8 cellular contexts compared by ENCODE assay signal in genomic region chr12:48977290-48978281, GRCh38. TPM values are rescaled to one million over a fixed set of nuclear protein-coding genes. Genes with fewer than 3 reads are reported as not detected.
A peak's percentile ranks its signal among the peaks of the same experiment; 100 is the strongest.
DNase-seq lines count a peak whose midpoint lies in the region; ATAC-seq and TF ChIP-seq lines count a peak whose summit lies in the region.

No MANE protein-coding gene starts in this region.

- peak overlapping the region; percentile 89 for H3K4me3 ChIP-seq in CD8-positive, alpha-beta memory T cell (ENCODE audit: low read length)
- no peak overlapping the region for H3K4me3 ChIP-seq in fibroblast of mammary gland (ENCODE audit: control insufficient read depth, low read depth, low read length)

- TF ChIP-seq CTCF in fibroblast of mammary gland (conservative IDR thresholded peaks at IDR 0.05; ENCODE audit: control insufficient read depth, insufficient read depth, low read depth, low read length): peak; percentile 40

- peak overlapping the region; percentile 63 to 73 (median 71) for H3K4me3 Mint-ChIP-seq in CD8-positive, alpha-beta memory T cell

- intact Hi-C loops in sciatic nerve (cut with DNase I): no loop called here

- peak overlapping the region in 7 of 8 donors; percentile 36 to 93 (median 87) for H3K27ac Mint-ChIP-seq in CD8-positive, alpha-beta memory T cell

- POLR2A ChIA-PET in CD8-positive, alpha-beta memory T cell (lab: Charles Lee): interaction anchor here (0.8 to 3.4 kb wide), 5 partner anchors 20 to 153 kb away, joined by 3 to 18 read pairs (median 5); partner anchors contain the start of genes ARF3 and FKBP11

- H3K9me3 ChIP-seq in CD8-positive, alpha-beta memory T cell (ENCODE audit: low read length): no peaks in the 10 kb centered on the region

- H3K9me3 Mint-ChIP-seq in CD8-positive, alpha-beta memory T cell: no peaks in the 10 kb centered on the region

- peaks cover 43 to 58% (median 51%) of the 10 kb centered on the region in 3 donors for H3K4me1 Mint-ChIP-seq in CD8-positive, alpha-beta memory T cell

- peaks cover 25% of the 10 kb centered on the region for H3K27me3 ChIP-seq in CD8-positive, alpha-beta memory T cell (ENCODE audit: insufficient read depth, low read length, poor library complexity, severe bottlenecking)

- ATAC-seq in GM21723 (IDR thresholded peaks at IDR 0.05; ENCODE audit: unreplicated experiment): peak; percentile 55
- ATAC-seq in sciatic nerve: no peak
- ATAC-seq in HG03097 (IDR thresholded peaks at IDR 0.05; ENCODE audit: low FRiP score, unreplicated experiment): no peak

- CTCF ChIA-PET in CD8-positive, alpha-beta memory T cell (lab: Charles Lee): interaction anchor here (0.9 to 18.0 kb wide), 31 partner anchors 10 to 162 kb away, joined by 3 to 237 read pairs (median 5); partner anchors contain the start of genes ARF3, DDN, DDX23 and FKBP11

- peaks cover 0 to 6% (median 2%) of the 10 kb centered on the region in 3 donors for H3K36me3 Mint-ChIP-seq in CD8-positive, alpha-beta memory T cell

- H3K27me3 Mint-ChIP-seq in CD8-positive, alpha-beta memory T cell: peaks cover 12 to 23% of the 10 kb centered on the region in 2 donors

- DNase-seq in CD8-positive, alpha-beta memory T cell: peak; percentile 77 to 87 (median 80)
- DNase-seq in NOMO-1 treated with DMSO at 0.1 percent for 48 hours (lab: John Stamatoyannopoulos, UW; ENCODE audit: unreplicated experiment): peak; percentile 42
- peak; percentile 86 for DNase-seq in activated T-cell treated with anti-CD3 and anti-CD28 coated beads, Interleukin-2, amount 50 U/mL, for 1 hour
- peak; percentile 65 for DNase-seq in fibroblast of mammary gland (ENCODE audit: low read depth)
- peak; percentile 84 for DNase-seq in sciatic nerve (ENCODE audit: low spot score)
- DNase-seq in AML-193 (lab: John Stamatoyannopoulos, UW): no peak

- no peaks in the 10 kb centered on the region for H3K36me3 ChIP-seq in CD8-positive, alpha-beta memory T cell (ENCODE audit: insufficient read depth, low read length)

- no peak overlapping the region for H3K27ac ChIP-seq in CD8-positive, alpha-beta memory T cell (ENCODE audit: low read depth, low read length)

- peaks cover 49% of the 10 kb centered on the region for H3K4me1 ChIP-seq in CD8-positive, alpha-beta memory T cell (ENCODE audit: insufficient read depth, low read length)

RNA-seq across cellular contexts. Expression of gene WNT1, which starts 0.5 kb away (rescaled TPM):
- not detected for total RNA-seq in CD8-positive, alpha-beta memory T cell
- polyA plus RNA-seq in CD8-positive, alpha-beta memory T cell: 2.3 TPM
- total RNA-seq in sciatic nerve: not detected

RNA-seq across cellular contexts. Expression of gene WNT10B, which starts 6.1 kb away (rescaled TPM):
- 1 to 10 TPM; 1.4 TPM for total RNA-seq in CD8-positive, alpha-beta memory T cell
- polyA plus RNA-seq in CD8-positive, alpha-beta memory T cell: 0.21 TPM
- 1.1 TPM for total RNA-seq in sciatic nerve

RNA-seq across cellular contexts. Expression of gene ARF3, which starts 20.3 kb away (rescaled TPM):
- total RNA-seq in CD8-positive, alpha-beta memory T cell: 10 to 100 TPM; 91.5 to 91.8 TPM
- polyA plus RNA-seq in CD8-positive, alpha-beta memory T cell: 24.5 TPM
- total RNA-seq in sciatic nerve: 112 TPM

RNA-seq across cellular contexts. Expression of gene DDN, which starts 21.6 kb away (rescaled TPM):
- under 1 TPM; 0.33 to 0.39 TPM for total RNA-seq in CD8-positive, alpha-beta memory T cell
- not detected for polyA plus RNA-seq in CD8-positive, alpha-beta memory T cell
- total RNA-seq in sciatic nerve: not detected

RNA-seq across cellular contexts. Expression of gene PRKAG1, which starts 41.0 kb away (rescaled TPM):
- total RNA-seq in CD8-positive, alpha-beta memory T cell: 10 to 100 TPM; 73.3 to 78.3 TPM
- polyA plus RNA-seq in CD8-positive, alpha-beta memory T cell: 45.9 TPM
- 46.4 TPM for total RNA-seq in sciatic nerve

Comparison
In these comparisons a context has a peak if more than half of its experiments do, and no peak if none do; other contexts are left out.
1. DNase-seq: peak in CD8-positive, alpha-beta memory T cell (5 of 5), NOMO-1 treated with DMSO at 0.1 percent for 48 hours (single experiment), activated T-cell treated with anti-CD3 and anti-CD28 coated beads, Interleukin-2, amount 50 U/mL, for 1 hour (single experiment), fibroblast of mammary gland (single experiment) and sciatic nerve (single experiment); none in AML-193 (0 of 2).